ENCODE assay signal across 9 cellular contexts in the genomic region with DNA sequence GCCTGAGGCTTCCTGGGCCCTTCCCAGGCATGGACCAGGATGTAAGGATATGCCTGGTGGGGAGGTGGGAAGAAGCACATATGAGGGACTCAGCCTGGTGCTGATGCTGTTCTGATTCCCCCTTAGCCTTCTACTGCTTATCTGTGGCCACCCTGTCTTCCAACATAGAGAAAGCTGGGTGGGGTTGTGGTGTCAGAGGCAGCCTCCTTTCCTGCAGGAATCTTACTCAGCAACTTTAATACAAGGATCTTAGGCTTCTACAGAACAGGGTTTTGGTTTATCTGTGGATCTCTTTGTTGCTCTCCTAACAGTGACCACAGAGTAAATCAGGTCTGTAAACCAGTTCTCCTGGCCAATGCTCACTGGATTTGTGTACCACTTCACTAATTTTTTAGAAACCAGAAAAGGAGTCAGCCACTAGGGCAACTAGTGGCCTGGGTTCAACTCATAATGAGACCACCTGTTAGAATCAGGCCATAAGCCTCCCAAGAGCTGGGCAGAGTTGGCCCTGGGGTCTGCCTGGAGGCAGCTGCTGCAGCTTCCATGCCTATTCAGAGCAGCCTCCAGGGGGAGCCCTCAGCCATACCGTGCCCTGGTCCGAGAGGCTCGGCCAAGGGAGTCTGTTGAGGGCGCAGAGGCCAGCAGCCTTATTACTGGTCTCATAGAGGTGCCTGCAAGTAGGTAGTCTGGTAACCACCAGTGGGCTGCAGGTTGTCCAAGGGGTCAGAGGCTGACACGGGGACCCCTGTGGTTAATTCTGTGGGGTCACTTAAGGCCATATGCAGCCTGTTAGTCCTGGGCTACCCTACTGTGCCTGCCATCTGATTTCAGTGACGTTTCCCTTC. TPM values are rescaled to one million over a fixed set of nuclear protein-coding genes. Genes with fewer than 3 reads are reported as not detected.
DNase-seq lines count a peak whose midpoint lies in the region; TF ChIP-seq lines count a peak whose summit lies in the region.
"Had no signal": no experiment of that assay in that cellular context is flagged by ENCODE, and none has a peak within 500 bp of the region (broad histone marks: within the 10 kb centered on the region; RNA-seq: fewer than 3 reads in every experiment).

No MANE protein-coding gene starts in this region.

- intact Hi-C loops in activated CD4-positive, alpha-beta memory T cell treated with anti-CD3 and anti-CD28 coated beads for 36 hours (cut with micrococcal nuclease), result no loop called here

- peaks cover 3% of the 10 kb centered on the region for H3K4me1 Mint-ChIP-seq in activated CD4-positive, alpha-beta memory T cell treated with anti-CD3 and anti-CD28 coated beads for 36 hours (ENCODE audit: low read depth)
- H3K4me1 Mint-ChIP-seq in neural crest cell, result peaks cover 16% of the 10 kb centered on the region

- H3K27me3 Mint-ChIP-seq in activated CD4-positive, alpha-beta memory T cell treated with anti-CD3 and anti-CD28 coated beads for 36 hours, result peaks cover 13% of the 10 kb centered on the region
- peaks cover 22% of the 10 kb centered on the region for H3K27me3 Mint-ChIP-seq in neural crest cell (ENCODE audit: low read depth)
- H3K27me3 Mint-ChIP-seq: central memory CD8-positive, alpha-beta T cell had no signal

- TF ChIP-seq CTCF in neural crest cell (conservative IDR thresholded peaks at IDR 0.05), result peak; percentile 74

- H3K4me3 Mint-ChIP-seq in activated CD4-positive, alpha-beta memory T cell treated with anti-CD3 and anti-CD28 coated beads for 36 hours, result no peak overlapping the region
- H3K4me3 Mint-ChIP-seq in neural crest cell, result peak overlapping the region; percentile 70
- H3K4me3 Mint-ChIP-seq: central memory CD8-positive, alpha-beta T cell had no signal

- no peaks in the 10 kb centered on the region for H3K9me3 Mint-ChIP-seq in activated CD4-positive, alpha-beta memory T cell treated with anti-CD3 and anti-CD28 coated beads for 36 hours
- no peaks in the 10 kb centered on the region for H3K9me3 Mint-ChIP-seq in neural crest cell
- H3K9me3 Mint-ChIP-seq: central memory CD8-positive, alpha-beta T cell had no signal

- no peak for TF ChIP-seq POLR2A in erythroblast (IDR thresholded peaks at IDR 0.05; ENCODE audit: low read length)

- POLR2A ChIA-PET in activated CD4-positive, alpha-beta memory T cell treated with anti-CD3 and anti-CD28 coated beads for 36 hours (lab: Charles Lee), result interaction anchor here (1.0 kb wide), 1 partner anchor 11 kb away, joined by 3 read pairs; no protein-coding TSS in a partner anchor

- CTCF ChIA-PET in activated CD4-positive, alpha-beta memory T cell treated with anti-CD3 and anti-CD28 coated beads for 36 hours (lab: Charles Lee), result interaction anchor here (0.7 to 6.8 kb wide), 15 partner anchors 9 to 678 kb away, joined by 3 to 91 read pairs (median 4); a partner anchor contains a TSS

- H3K27ac Mint-ChIP-seq in activated CD4-positive, alpha-beta memory T cell treated with anti-CD3 and anti-CD28 coated beads for 36 hours, result no peak overlapping the region
- H3K27ac Mint-ChIP-seq in neural crest cell (ENCODE audit: unreplicated experiment), result no peak overlapping the region

- DNase-seq in SIG-M5 treated with dmso at 0.1 percent for 504 hours (lab: John Stamatoyannopoulos, UW; ENCODE audit: unreplicated experiment) (peak; percentile 26), SIG-M5 (lab: John Stamatoyannopoulos, UW) (no peak), NAMALWA (ENCODE audit: low spot score) (peak; percentile 72), erythroblast (lab: John Stamatoyannopoulos, UW) (peak; percentile 65 to 76), neural crest cell (ENCODE audit: low read depth, low spot score) (peak; percentile 77), GDM1 (lab: John Stamatoyannopoulos, UW) (no peak), Ammon's horn (ENCODE audit: low spot score) (no peak)
- peak; percentile 69 for DNase-seq in activated CD4-positive, alpha-beta memory T cell treated with anti-CD3 and anti-CD28 coated beads for 36 hours

- H3K36me3 Mint-ChIP-seq in activated CD4-positive, alpha-beta memory T cell treated with anti-CD3 and anti-CD28 coated beads for 36 hours, result peaks cover 25% of the 10 kb centered on the region
- peaks cover 13% of the 10 kb centered on the region for H3K36me3 Mint-ChIP-seq in neural crest cell (ENCODE audit: low read depth)

RNA-seq across cellular contexts. Expression of a gene that starts 7.1 kb away (rescaled TPM):
- under 1 TPM; 0.10 to 0.21 TPM for total RNA-seq in activated CD4-positive, alpha-beta memory T cell treated with anti-CD3 and anti-CD28 coated beads for 36 hours
- 2.9 and 4.2 TPM in 2 replicates for total RNA-seq in neural crest cell

RNA-seq across cellular contexts. Expression of a gene that starts 19.9 kb away (rescaled TPM):
- total RNA-seq in activated CD4-positive, alpha-beta memory T cell treated with anti-CD3 and anti-CD28 coated beads for 36 hours, result 100 to 1,000 TPM; 120 to 132 TPM
- 139 and 156 TPM in 2 replicates for total RNA-seq in neural crest cell

RNA-seq across cellular contexts. Expression of a gene that starts 19.9 kb away (rescaled TPM):
- 100 to 1,000 TPM; 104 to 106 TPM for total RNA-seq in activated CD4-positive, alpha-beta memory T cell treated with anti-CD3 and anti-CD28 coated beads for 36 hours
- total RNA-seq in neural crest cell, result 78.5 and 80.1 TPM in 2 replicates

Comparison
In these comparisons a context has a peak if more than half of its experiments do, and no peak if none do; other contexts are left out.
1. DNase-seq: peak in SIG-M5 treated with dmso at 0.1 percent for 504 hours (single experiment), NAMALWA (single experiment), activated CD4-positive, alpha-beta memory T cell treated with anti-CD3 and anti-CD28 coated beads for 36 hours (single experiment), erythroblast (2 of 2) and neural crest cell (single experiment); none in SIG-M5 (single experiment), GDM1 (single experiment) and Ammon's horn (single experiment).